In genomic region chrX:8484360-8484759, GRCh38 we compare ENCODE assay signal across 20 cellular contexts. TPM values are rescaled to one million over a fixed set of nuclear protein-coding genes. Genes with fewer than 3 reads are reported as not detected.
"Had no signal": no experiment of that assay in that cellular context is flagged by ENCODE, and none has a peak within 500 bp of the region (broad histone marks: within the 10 kb centered on the region; RNA-seq: fewer than 3 reads in every experiment).

No MANE protein-coding gene starts in this region.

- H3K9me3 ChIP-seq: pancreas had no signal

- H3K4me1 Mint-ChIP-seq: activated CD4-positive, alpha-beta memory T cell treated with anti-CD3 and anti-CD28 coated beads, Interleukin-2, amount 10 ng/mL, durations not matched to agents 7 days and 5 days; memory B cell; naive thymus-derived CD8-positive, alpha-beta T cell; stimulated activated effector memory CD8-positive, alpha-beta T cell treated with anti-CD3 and anti-CD28 coated beads, Interleukin-12 subunit alpha, Interleukin-12 subunit beta, amount 100 ng/mL, for 72 hours had no signal

- H3K27me3 ChIP-seq: pancreas had no signal

- H3K27me3 Mint-ChIP-seq: activated CD4-positive, alpha-beta memory T cell treated with anti-CD3 and anti-CD28 coated beads, Interleukin-2, amount 10 ng/mL, durations not matched to agents 7 days and 5 days; activated naive CD8-positive, alpha-beta T cell; memory B cell had no signal

- H3K4me1 ChIP-seq: pancreas had no signal

- H3K4me3 Mint-ChIP-seq: activated CD4-positive, alpha-beta memory T cell treated with anti-CD3 and anti-CD28 coated beads, Interleukin-2, amount 10 ng/mL, durations not matched to agents 7 days and 5 days; activated naive CD8-positive, alpha-beta T cell; memory B cell; naive thymus-derived CD8-positive, alpha-beta T cell; stimulated activated effector memory CD8-positive, alpha-beta T cell treated with anti-CD3 and anti-CD28 coated beads, Interleukin-12 subunit alpha, Interleukin-12 subunit beta, amount 100 ng/mL, for 72 hours had no signal

- DNase-seq: activated CD4-positive, alpha-beta memory T cell treated with anti-CD3 and anti-CD28 coated beads, Interleukin-2, amount 10 ng/mL, durations not matched to agents 7 days and 5 days; activated CD4-positive, alpha-beta T cell treated with anti-CD3 and anti-CD28 coated beads for 4 hours; activated gamma-delta T cell; activated T-cell treated with anti-CD3 and anti-CD28 coated beads, Interleukin-2, amount 50 U/mL, for 48 hours; amniotic stem cell; hippocampal formation; kidney; left ventricle myocardium superior; naive thymus-derived CD8-positive, alpha-beta T cell; pancreas; stimulated activated CD4-positive, alpha-beta T cell treated with anti-CD3 and anti-CD28 coated beads, Interleukin-12 subunit alpha, Interleukin-12 subunit beta, amount 100 ng/mL, for 4 hours had no signal

- H3K27ac ChIP-seq: pancreas had no signal

- H3K9me3 Mint-ChIP-seq: activated CD4-positive, alpha-beta memory T cell treated with anti-CD3 and anti-CD28 coated beads, Interleukin-2, amount 10 ng/mL, durations not matched to agents 7 days and 5 days had no signal

- H3K36me3 Mint-ChIP-seq: activated naive CD8-positive, alpha-beta T cell; memory B cell; naive thymus-derived CD8-positive, alpha-beta T cell; stimulated activated effector memory CD8-positive, alpha-beta T cell treated with anti-CD3 and anti-CD28 coated beads, Interleukin-12 subunit alpha, Interleukin-12 subunit beta, amount 100 ng/mL, for 72 hours had no signal

- H3K36me3 ChIP-seq: pancreas had no signal

- H3K4me3 ChIP-seq: pancreas had no signal

- H3K27ac Mint-ChIP-seq: activated CD4-positive, alpha-beta memory T cell treated with anti-CD3 and anti-CD28 coated beads, Interleukin-2, amount 10 ng/mL, durations not matched to agents 7 days and 5 days; activated naive CD8-positive, alpha-beta T cell; memory B cell; naive thymus-derived CD8-positive, alpha-beta T cell; stimulated activated effector memory CD8-positive, alpha-beta T cell treated with anti-CD3 and anti-CD28 coated beads, Interleukin-12 subunit alpha, Interleukin-12 subunit beta, amount 100 ng/mL, for 72 hours had no signal

- ATAC-seq: esophagus mucosa; left ventricle myocardium superior; naive thymus-derived CD8-positive, alpha-beta T cell; pancreas; stimulated activated effector memory CD8-positive, alpha-beta T cell treated with anti-CD3 and anti-CD28 coated beads, Interleukin-12 subunit alpha, Interleukin-12 subunit beta, amount 100 ng/mL, for 72 hours had no signal

RNA-seq across cellular contexts. Expression of gene VCX3B, which starts 19.7 kb away (rescaled TPM):
- total RNA-seq: activated CD4-positive, alpha-beta memory T cell treated with anti-CD3 and anti-CD28 coated beads, Interleukin-2, amount 10 ng/mL, durations not matched to agents 7 days and 5 days; cardiac septum; esophagus mucosa; glomerular endothelial cell; left ventricle myocardium superior; mucosa of gallbladder; naive thymus-derived CD8-positive, alpha-beta T cell; pancreas; renal cortical epithelial cell; urinary bladder had no signal
